14 cellular contexts compared by ENCODE assay signal in genomic region chr14:33777651-33778050, GRCh38.
"Had no signal": no experiment of that assay in that cellular context is flagged by ENCODE, and none has a peak within 500 bp of the region (broad histone marks: within the 10 kb centered on the region; RNA-seq: fewer than 3 reads in every experiment).

No MANE protein-coding gene starts in this region.

- H3K27me3 ChIP-seq: upper lobe of right lung had no signal

- H3K27ac ChIP-seq: parathyroid adenoma, upper lobe of right lung had no signal

- H2AFZ ChIP-seq: parathyroid adenoma had no signal

- ATAC-seq: activated CD8-positive, alpha-beta T cell treated with anti-CD3 and anti-CD28 coated beads, Interleukin-2, amount 10 ng/mL, durations not matched to agents 7 days and 5 days; activated naive CD8-positive, alpha-beta T cell treated with anti-CD3 and anti-CD28 coated beads, Interleukin-2, amount 50 U/mL, for 24 hours; upper lobe of right lung had no signal

- H3K9me3 ChIP-seq: upper lobe of right lung had no signal

- H3K79me2 ChIP-seq: parathyroid adenoma had no signal

- H3K4me3 Mint-ChIP-seq: activated CD8-positive, alpha-beta T cell treated with anti-CD3 and anti-CD28 coated beads, Interleukin-2, amount 10 ng/mL, durations not matched to agents 7 days and 5 days; activated naive CD8-positive, alpha-beta T cell treated with anti-CD3 and anti-CD28 coated beads, Interleukin-2, amount 50 U/mL, for 24 hours; neural crest cell; stimulated activated naive CD8-positive, alpha-beta T cell treated with anti-CD3 and anti-CD28 coated beads, Interleukin-15, Interleukin-2, amounts not matched to agents 100 ng/mL and 50 ng/mL, for 24 hours; T-helper 2 cell treated with Interferon-gamma antibody and Interleukin-4, amounts not matched to agents 5 μg/mL and 100 μg/mL, for 36 hours had no signal

- DNase-seq: activated CD8-positive, alpha-beta T cell treated with anti-CD3 and anti-CD28 coated beads, Interleukin-2, amount 10 ng/mL, durations not matched to agents 7 days and 5 days; activated naive CD4-positive, alpha-beta T cell treated with Interleukin-2 at 50 U/mL for 16 hours; activated naive CD8-positive, alpha-beta T cell treated with anti-CD3 and anti-CD28 coated beads, Interleukin-2, amount 50 U/mL, for 24 hours; central memory CD4-positive, alpha-beta T cell; cortex of kidney; effector memory CD4-positive, alpha-beta T cell; hippocampal formation; kidney glomerular epithelial cell; stimulated activated CD4-positive, alpha-beta T cell treated with anti-CD3 and anti-CD28 coated beads, Interleukin-4, amount 100 ng/mL, for 24 hours; upper lobe of right lung had no signal

- H3K36me3 ChIP-seq: upper lobe of right lung had no signal

- H3K4me3 ChIP-seq: upper lobe of right lung had no signal

- H3K27ac Mint-ChIP-seq: activated CD8-positive, alpha-beta T cell treated with anti-CD3 and anti-CD28 coated beads, Interleukin-2, amount 10 ng/mL, durations not matched to agents 7 days and 5 days; activated naive CD8-positive, alpha-beta T cell treated with anti-CD3 and anti-CD28 coated beads, Interleukin-2, amount 50 U/mL, for 24 hours; stimulated activated naive CD8-positive, alpha-beta T cell treated with anti-CD3 and anti-CD28 coated beads, Interleukin-15, Interleukin-2, amounts not matched to agents 100 ng/mL and 50 ng/mL, for 24 hours; T-helper 2 cell treated with Interferon-gamma antibody and Interleukin-4, amounts not matched to agents 5 μg/mL and 100 μg/mL, for 36 hours had no signal

- H3K9me3 Mint-ChIP-seq: activated naive CD8-positive, alpha-beta T cell treated with anti-CD3 and anti-CD28 coated beads, Interleukin-2, amount 50 U/mL, for 24 hours; neural crest cell; stimulated activated naive CD8-positive, alpha-beta T cell treated with anti-CD3 and anti-CD28 coated beads, Interleukin-15, Interleukin-2, amounts not matched to agents 100 ng/mL and 50 ng/mL, for 24 hours; T-helper 2 cell treated with Interferon-gamma antibody and Interleukin-4, amounts not matched to agents 5 μg/mL and 100 μg/mL, for 36 hours had no signal

- H3K4me1 Mint-ChIP-seq: activated naive CD8-positive, alpha-beta T cell treated with anti-CD3 and anti-CD28 coated beads, Interleukin-2, amount 50 U/mL, for 24 hours had no signal

- H3K9ac ChIP-seq: parathyroid adenoma had no signal

- H3K4me1 ChIP-seq: parathyroid adenoma had no signal
